1 cellular context compared by ENCODE assay signal in the genomic region with DNA sequence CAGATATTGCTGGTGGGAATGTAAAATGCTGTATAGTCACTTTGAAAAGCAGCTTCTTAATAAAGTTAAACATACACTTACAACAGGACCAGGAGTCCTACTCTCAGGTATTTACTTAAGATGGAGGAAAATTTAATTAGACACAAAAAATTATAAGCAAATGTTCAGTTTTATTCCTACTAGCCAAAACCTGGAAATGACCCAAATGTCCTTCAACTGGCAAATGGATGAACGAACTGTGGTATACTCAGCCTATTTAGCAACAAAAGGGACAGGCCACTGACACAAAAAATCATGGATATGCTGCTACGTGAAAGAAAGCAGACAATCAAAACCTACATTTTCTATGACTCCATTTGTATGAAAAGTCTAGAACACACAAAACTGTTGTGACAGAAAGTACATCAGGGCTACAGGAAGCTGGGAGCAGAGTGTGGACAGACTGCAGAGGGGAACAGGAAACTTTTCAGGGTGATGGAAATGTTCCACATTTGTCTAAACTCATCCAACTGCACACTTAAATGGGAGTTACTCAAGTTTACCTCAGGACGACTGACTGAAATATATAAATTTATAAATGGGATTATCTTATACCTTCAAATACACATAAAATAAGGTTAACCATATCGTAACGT.
TF ChIP-seq lines count a peak whose summit lies in the region.

No MANE protein-coding gene starts in this region.

TF ChIP-seq in H1, 55 proteins besides CTCF, POLR2A, EP300 and RAD21:
- TF ChIP-seq SIN3A (conservative IDR thresholded peaks at IDR 0.05 in 1 of 2, IDR thresholded peaks at IDR 0.05 in 1 of 2; ENCODE audit: low read depth in 1 of 2, low read length in 2 of 2) (no peak), SP4 (IDR thresholded peaks at IDR 0.05; ENCODE audit: low read length) (no peak), SUZ12 (IDR thresholded peaks at IDR 0.05; ENCODE audit: low read length) (no peak), KDM5A (IDR thresholded peaks at IDR 0.05; ENCODE audit: low read length) (no peak), PHF8 (conservative IDR thresholded peaks at IDR 0.05; ENCODE audit: low read depth, low read length) (no peak), SAP30 (IDR thresholded peaks at IDR 0.05; ENCODE audit: insufficient read depth, insufficient replicate concordance, low read length) (no peak), BCL11A (IDR thresholded peaks at IDR 0.05; ENCODE audit: low read depth in 2 of 2, low read length in 2 of 2) (no peak), YY1 (IDR thresholded peaks at IDR 0.05; ENCODE audit: low read depth, low read length) (no peak), SIX5 (IDR thresholded peaks at IDR 0.05; ENCODE audit: low read depth, low read length) (no peak), RBBP5 (IDR thresholded peaks at IDR 0.05; ENCODE audit: borderline replicate concordance, low read depth, low read length) (no peak), POU5F1 (IDR thresholded peaks at IDR 0.05; ENCODE audit: low read depth, low read length) (no peak), MAFK (IDR thresholded peaks at IDR 0.05; ENCODE audit: low read depth, low read length) (no peak), TAF1 (IDR thresholded peaks at IDR 0.05; ENCODE audit: low read depth, low read length) (no peak), NANOG (IDR thresholded peaks at IDR 0.05; ENCODE audit: insufficient read depth, low read depth, low read length, poor library complexity, severe bottlenecking) (no peak), TAF7 (optimal IDR thresholded peaks at IDR 0.05; ENCODE audit: borderline replicate concordance, low read depth, low read length) (no peak), NRF1 (IDR thresholded peaks at IDR 0.05; ENCODE audit: low read depth, low read length) (no peak), GTF2F1 (IDR thresholded peaks at IDR 0.05; ENCODE audit: borderline replicate concordance, low read depth, low read length) (no peak), SP1 (IDR thresholded peaks at IDR 0.05; ENCODE audit: low read depth, low read length) (no peak)
TF ChIP-seq in H1: peak in this region for 0.
